In genomic region chr3:36991923-36992805, GRCh38 we compare ENCODE assay signal across 2 cellular contexts.
TF ChIP-seq lines count a peak whose summit lies in the region.

No MANE protein-coding gene starts in this region.

TF ChIP-seq in K562, 482 proteins besides CTCF, POLR2A, EP300 and RAD21 (continued from another document and continues in another):
- TF ChIP-seq, protein P1, sequence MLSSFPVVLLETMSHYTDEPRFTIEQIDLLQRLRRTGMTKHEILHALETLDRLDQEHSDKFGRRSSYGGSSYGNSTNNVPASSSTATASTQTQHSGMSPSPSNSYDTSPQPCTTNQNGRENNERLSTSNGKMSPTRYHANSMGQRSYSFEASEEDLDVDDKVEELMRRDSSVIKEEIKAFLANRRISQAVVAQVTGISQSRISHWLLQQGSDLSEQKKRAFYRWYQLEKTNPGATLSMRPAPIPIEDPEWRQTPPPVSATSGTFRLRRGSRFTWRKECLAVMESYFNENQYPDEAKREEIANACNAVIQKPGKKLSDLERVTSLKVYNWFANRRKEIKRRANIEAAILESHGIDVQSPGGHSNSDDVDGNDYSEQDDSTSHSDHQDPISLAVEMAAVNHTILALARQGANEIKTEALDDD (IDR thresholded peaks at IDR 0.05) = 0 out of 2 replicates have a peak, but pooled peaks have one; percentile 9
- no peak for TF ChIP-seq ZKSCAN1 (IDR thresholded peaks at IDR 0.05; ENCODE audit: low read depth, low read length)
- no peak for TF ChIP-seq ZNF57 (CRISPR knock-in tag; IDR thresholded peaks at IDR 0.05)
- TF ChIP-seq ETV6 (IDR thresholded peaks at IDR 0.05; ENCODE audit: borderline replicate concordance in 1 of 2, low read depth in 2 of 2, low read length in 1 of 2) = no peak
- TF ChIP-seq ETV6 (CRISPR knock-in tag; IDR thresholded peaks at IDR 0.05; ENCODE audit: borderline replicate concordance) = no peak
- TF ChIP-seq ZNF830 (CRISPR knock-in tag; IDR thresholded peaks at IDR 0.05) = no peak
- TF ChIP-seq FIP1L1 (IDR thresholded peaks at IDR 0.05; ENCODE audit: low read depth, low read length, poor library complexity, severe bottlenecking) = no peak
- TF ChIP-seq SIN3A (IDR thresholded peaks at IDR 0.05; ENCODE audit: borderline replicate concordance in 2 of 2, control insufficient read depth in 1 of 2, low read depth in 2 of 2, low read length in 2 of 2) = peak; percentile 7 to 42; a peak in 1 of 4 replicates
- peak; percentile 27; the same call in 1 of the 2 replicates for TF ChIP-seq NCOR1 (IDR thresholded peaks at IDR 0.05)
- no peak for TF ChIP-seq KLF13 (tag; IDR thresholded peaks at IDR 0.05; ENCODE audit: borderline replicate concordance, low read depth)
- TF ChIP-seq, protein P2, sequence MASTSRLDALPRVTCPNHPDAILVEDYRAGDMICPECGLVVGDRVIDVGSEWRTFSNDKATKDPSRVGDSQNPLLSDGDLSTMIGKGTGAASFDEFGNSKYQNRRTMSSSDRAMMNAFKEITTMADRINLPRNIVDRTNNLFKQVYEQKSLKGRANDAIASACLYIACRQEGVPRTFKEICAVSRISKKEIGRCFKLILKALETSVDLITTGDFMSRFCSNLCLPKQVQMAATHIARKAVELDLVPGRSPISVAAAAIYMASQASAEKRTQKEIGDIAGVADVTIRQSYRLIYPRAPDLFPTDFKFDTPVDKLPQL (IDR thresholded peaks at IDR 0.05; ENCODE audit: extremely low read depth, insufficient read length) = no peak
- TF ChIP-seq ZFPM2 (CRISPR knock-in tag; IDR thresholded peaks at IDR 0.05) = no peak
- TF ChIP-seq MYC (IDR thresholded peaks at IDR 0.05; ENCODE audit: low read depth, low read length) = no peak
- no peak for TF ChIP-seq MYC (CRISPR knock-in tag; IDR thresholded peaks at IDR 0.05; ENCODE audit: borderline replicate concordance, low read depth)
- no peak for TF ChIP-seq HNRNPH1 (optimal IDR thresholded peaks at IDR 0.05; ENCODE audit: low read depth, low read length)
- peak; percentile 32 for TF ChIP-seq DPF2 (IDR thresholded peaks at IDR 0.05)
- TF ChIP-seq NCOA4 (IDR thresholded peaks at IDR 0.05; ENCODE audit: partially characterized antibody) = no peak
- TF ChIP-seq, protein P3, sequence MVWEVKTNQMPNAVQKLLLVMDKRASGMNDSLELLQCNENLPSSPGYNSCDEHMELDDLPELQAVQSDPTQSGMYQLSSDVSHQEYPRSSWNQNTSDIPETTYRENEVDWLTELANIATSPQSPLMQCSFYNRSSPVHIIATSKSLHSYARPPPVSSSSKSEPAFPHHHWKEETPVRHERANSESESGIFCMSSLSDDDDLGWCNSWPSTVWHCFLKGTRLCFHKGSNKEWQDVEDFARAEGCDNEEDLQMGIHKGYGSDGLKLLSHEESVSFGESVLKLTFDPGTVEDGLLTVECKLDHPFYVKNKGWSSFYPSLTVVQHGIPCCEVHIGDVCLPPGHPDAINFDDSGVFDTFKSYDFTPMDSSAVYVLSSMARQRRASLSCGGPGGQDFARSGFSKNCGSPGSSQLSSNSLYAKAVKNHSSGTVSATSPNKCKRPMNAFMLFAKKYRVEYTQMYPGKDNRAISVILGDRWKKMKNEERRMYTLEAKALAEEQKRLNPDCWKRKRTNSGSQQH (CRISPR knock-in tag; IDR thresholded peaks at IDR 0.05) = no peak
- no peak for TF ChIP-seq ZNF696 (CRISPR knock-in tag; conservative IDR thresholded peaks at IDR 0.05)
- TF ChIP-seq STAG1 (CRISPR knock-in tag; IDR thresholded peaks at IDR 0.05; ENCODE audit: borderline replicate concordance) = no peak
- TF ChIP-seq MAFF (IDR thresholded peaks at IDR 0.05; ENCODE audit: low read length) = peak; percentile 89
- no peak for TF ChIP-seq TGIF2 (CRISPR knock-in tag; IDR thresholded peaks at IDR 0.05)
- 0 out of 4 replicates have a peak, but pooled peaks of 1 of the 2 experiments have one; percentile 31 for TF ChIP-seq TBL1XR1 (IDR thresholded peaks at IDR 0.05; ENCODE audit: low read length in 2 of 2)
- TF ChIP-seq, protein P4, sequence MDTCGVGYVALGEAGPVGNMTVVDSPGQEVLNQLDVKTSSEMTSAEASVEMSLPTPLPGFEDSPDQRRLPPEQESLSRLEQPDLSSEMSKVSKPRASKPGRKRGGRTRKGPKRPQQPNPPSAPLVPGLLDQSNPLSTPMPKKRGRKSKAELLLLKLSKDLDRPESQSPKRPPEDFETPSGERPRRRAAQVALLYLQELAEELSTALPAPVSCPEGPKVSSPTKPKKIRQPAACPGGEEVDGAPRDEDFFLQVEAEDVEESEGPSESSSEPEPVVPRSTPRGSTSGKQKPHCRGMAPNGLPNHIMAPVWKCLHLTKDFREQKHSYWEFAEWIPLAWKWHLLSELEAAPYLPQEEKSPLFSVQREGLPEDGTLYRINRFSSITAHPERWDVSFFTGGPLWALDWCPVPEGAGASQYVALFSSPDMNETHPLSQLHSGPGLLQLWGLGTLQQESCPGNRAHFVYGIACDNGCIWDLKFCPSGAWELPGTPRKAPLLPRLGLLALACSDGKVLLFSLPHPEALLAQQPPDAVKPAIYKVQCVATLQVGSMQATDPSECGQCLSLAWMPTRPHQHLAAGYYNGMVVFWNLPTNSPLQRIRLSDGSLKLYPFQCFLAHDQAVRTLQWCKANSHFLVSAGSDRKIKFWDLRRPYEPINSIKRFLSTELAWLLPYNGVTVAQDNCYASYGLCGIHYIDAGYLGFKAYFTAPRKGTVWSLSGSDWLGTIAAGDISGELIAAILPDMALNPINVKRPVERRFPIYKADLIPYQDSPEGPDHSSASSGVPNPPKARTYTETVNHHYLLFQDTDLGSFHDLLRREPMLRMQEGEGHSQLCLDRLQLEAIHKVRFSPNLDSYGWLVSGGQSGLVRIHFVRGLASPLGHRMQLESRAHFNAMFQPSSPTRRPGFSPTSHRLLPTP (IDR thresholded peaks at IDR 0.05; ENCODE audit: borderline replicate concordance, extremely low read depth, insufficient read length) = no peak
- peak; percentile 15; the same call in 1 of the 2 replicates for TF ChIP-seq HDGF (IDR thresholded peaks at IDR 0.05)
- no peak for TF ChIP-seq MCM5 (IDR thresholded peaks at IDR 0.05; ENCODE audit: low read depth)

TF ChIP-seq in HepG2, 621 proteins besides CTCF, POLR2A, EP300 and RAD21 (continued from another document):
- no peak for TF ChIP-seq AHDC1 (CRISPR knock-in tag; IDR thresholded peaks at IDR 0.05; ENCODE audit: borderline replicate concordance)
- TF ChIP-seq ZSCAN29 (CRISPR knock-in tag; conservative IDR thresholded peaks at IDR 0.05) = 0 out of 2 replicates have a peak, but pooled peaks have one; percentile 2
- TF ChIP-seq CENPBD1 (CRISPR knock-in tag; IDR thresholded peaks at IDR 0.05; ENCODE audit: borderline replicate concordance, low read depth) = no peak
- TF ChIP-seq, protein P5, sequence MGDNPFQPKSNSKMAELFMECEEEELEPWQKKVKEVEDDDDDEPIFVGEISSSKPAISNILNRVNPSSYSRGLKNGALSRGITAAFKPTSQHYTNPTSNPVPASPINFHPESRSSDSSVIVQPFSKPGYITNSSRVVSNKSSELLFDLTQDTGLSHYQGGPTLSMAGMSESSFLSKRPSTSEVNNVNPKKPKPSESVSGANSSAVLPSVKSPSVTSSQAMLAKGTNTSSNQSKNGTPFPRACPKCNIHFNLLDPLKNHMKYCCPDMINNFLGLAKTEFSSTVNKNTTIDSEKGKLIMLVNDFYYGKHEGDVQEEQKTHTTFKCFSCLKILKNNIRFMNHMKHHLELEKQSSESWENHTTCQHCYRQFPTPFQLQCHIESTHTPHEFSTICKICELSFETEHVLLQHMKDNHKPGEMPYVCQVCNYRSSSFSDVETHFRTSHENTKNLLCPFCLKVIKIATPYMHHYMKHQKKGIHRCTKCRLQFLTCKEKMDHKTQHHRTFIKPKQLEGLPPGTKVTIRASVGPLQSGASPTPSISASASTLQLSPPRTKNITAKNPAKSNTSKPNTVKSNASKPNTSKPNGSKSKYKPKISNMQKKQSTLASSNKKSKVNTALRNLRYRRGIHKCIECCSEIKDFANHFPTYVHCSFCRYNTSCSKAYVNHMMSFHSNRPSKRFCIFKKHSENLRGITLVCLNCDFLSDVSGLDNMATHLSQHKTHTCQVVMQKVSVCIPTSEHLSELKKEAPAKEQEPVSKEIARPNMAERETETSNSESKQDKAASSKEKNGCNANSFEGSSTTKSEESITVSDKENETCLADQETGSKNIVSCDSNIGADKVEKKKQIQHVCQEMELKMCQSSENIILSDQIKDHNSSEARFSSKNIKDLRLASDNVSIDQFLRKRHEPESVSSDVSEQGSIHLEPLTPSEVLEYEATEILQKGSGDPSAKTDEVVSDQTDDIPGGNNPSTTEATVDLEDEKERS (CRISPR knock-in tag; IDR thresholded peaks at IDR 0.05) = no peak
- TF ChIP-seq ZNF709 (CRISPR knock-in tag; IDR thresholded peaks at IDR 0.05) = 0 out of 2 replicates have a peak, but pooled peaks have one; percentile 7
- TF ChIP-seq ZNF703 (CRISPR knock-in tag; IDR thresholded peaks at IDR 0.05; ENCODE audit: borderline replicate concordance) = 0 out of 2 replicates have a peak, but pooled peaks have one; percentile 67
- TF ChIP-seq ZNF430 (CRISPR knock-in tag; IDR thresholded peaks at IDR 0.05) = no peak
